8 cellular contexts compared by ENCODE assay signal in the genomic region with DNA sequence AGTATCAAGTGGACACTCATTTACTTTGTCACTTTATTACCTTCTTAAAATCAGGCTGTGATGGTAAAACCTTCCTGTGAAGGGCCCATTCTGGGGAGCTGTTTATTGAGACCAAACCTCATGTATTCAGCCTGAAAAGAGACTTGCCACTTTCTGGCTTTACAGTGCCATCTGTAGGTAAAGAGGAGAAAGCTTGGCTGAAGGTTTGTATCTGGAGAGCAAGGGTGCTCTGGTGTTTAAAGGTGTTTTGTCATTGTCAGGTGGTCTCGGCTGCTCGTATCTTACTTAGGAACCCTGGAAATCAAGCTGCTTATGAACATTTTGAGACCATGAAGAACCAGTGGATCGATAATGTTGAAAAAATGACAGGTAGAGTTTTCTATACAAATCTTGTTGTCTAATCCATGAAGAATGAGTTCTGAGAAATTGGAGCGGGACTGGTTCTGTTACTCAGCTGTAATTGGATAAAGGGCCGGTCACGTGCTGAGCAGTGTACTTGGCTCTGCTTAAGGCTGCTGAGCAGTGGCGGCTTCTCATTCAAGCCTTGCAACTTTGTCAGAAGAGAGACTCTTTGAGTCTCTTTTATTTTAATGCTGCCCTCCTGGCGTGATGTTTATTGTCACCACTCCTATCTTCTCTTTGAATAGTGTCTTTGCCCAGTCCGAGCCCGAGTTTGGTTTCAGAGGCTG. TPM values are rescaled to one million over a fixed set of nuclear protein-coding genes. Genes with fewer than 3 reads are reported as not detected.
DNase-seq lines count a peak whose midpoint lies in the region; ATAC-seq and TF ChIP-seq lines count a peak whose summit lies in the region.

No MANE protein-coding gene starts in this region.

- POLR2A ChIA-PET in WTC11 (lab: Charles Lee), result no interaction called here

- H3K27ac Mint-ChIP-seq in WTC11, result peak overlapping the region; percentile 71; the same call in 1 of the 2 replicates

- peaks cover 98% of the 10 kb centered on the region for H3K36me3 ChIP-seq in lower lobe of right lung

- H3K27ac ChIP-seq in lower lobe of right lung, result no peak overlapping the region

- no peak overlapping the region for H3K4me3 ChIP-seq in lower lobe of right lung

- no peak overlapping the region for H3K4me3 Mint-ChIP-seq in WTC11

- TF ChIP-seq CTCF in WTC11 (IDR thresholded peaks at IDR 0.05) (no peak), lower lobe of right lung (IDR thresholded peaks at IDR 0.05) (peak; percentile 13)

- no peaks in the 10 kb centered on the region for H3K4me1 ChIP-seq in lower lobe of right lung

- H3K9me3 Mint-ChIP-seq in WTC11, result no peaks in the 10 kb centered on the region

- no peaks in the 10 kb centered on the region for H3K4me1 Mint-ChIP-seq in WTC11

- H3K36me3 Mint-ChIP-seq in WTC11, result peaks cover 88% of the 10 kb centered on the region

- H3K27me3 Mint-ChIP-seq in WTC11 (ENCODE audit: low read depth), result no peaks in the 10 kb centered on the region

- peak; percentile 67 for DNase-seq in DMS53 (lab: John Stamatoyannopoulos, UW)
- DNase-seq in HT-29 (ENCODE audit: low spot score), result peak; percentile 36
- DNase-seq in WTC11 (ENCODE audit: low spot score), result no peak
- no peak for DNase-seq in lower lobe of right lung
- no peak for DNase-seq in activated effector memory CD4-positive, alpha-beta T cell treated with anti-CD3 and anti-CD28 coated beads, Interleukin-2, amount 50 U/mL, for 16 hours
- no peak for DNase-seq in left colon
- no peak for DNase-seq in stimulated activated CD4-positive, alpha-beta T cell treated with anti-CD3 and anti-CD28 coated beads, Interleukin-4, amount 100 ng/mL, for 1 hour

- ATAC-seq in WTC11 (peak; percentile 81), lower lobe of right lung (no peak), left colon (no peak), GM21515 (IDR thresholded peaks at IDR 0.05; ENCODE audit: unreplicated experiment) (no peak)

- no peaks in the 10 kb centered on the region for H3K9me3 ChIP-seq in lower lobe of right lung

- intact Hi-C loops in lower lobe of right lung (cut with DNase I) (no loop called here), left colon (cut with DNase I, micrococcal nuclease) (no loop called here)

- CTCF ChIA-PET in WTC11 (lab: Charles Lee), result interaction anchor here (0.6 to 2.8 kb wide), 16 partner anchors 8 to 284 kb away, joined by 3 to 16 read pairs (median 4); no protein-coding TSS in a partner anchor

- no peaks in the 10 kb centered on the region for H3K27me3 ChIP-seq in lower lobe of right lung (ENCODE audit: low read depth)

TF ChIP-seq in WTC11, 78 proteins besides CTCF, POLR2A, EP300 and RAD21:
- TF ChIP-seq SMAD4 (CRISPR knock-in tag; IDR thresholded peaks at IDR 0.05) (no peak), MYBL2 (CRISPR knock-in tag; IDR thresholded peaks at IDR 0.05) (no peak), EMX1 (CRISPR knock-in tag; IDR thresholded peaks at IDR 0.05) (no peak), ZNF263 (CRISPR knock-in tag; IDR thresholded peaks at IDR 0.05; ENCODE audit: low read depth) (no peak), TCF7 (CRISPR knock-in tag; IDR thresholded peaks at IDR 0.05; ENCODE audit: low read depth) (no peak), ZNF281 (CRISPR knock-in tag; IDR thresholded peaks at IDR 0.05) (no peak), USF1 (CRISPR knock-in tag; IDR thresholded peaks at IDR 0.05) (no peak), JAZF1 (CRISPR knock-in tag; IDR thresholded peaks at IDR 0.05) (no peak), NR1H2 (CRISPR knock-in tag; IDR thresholded peaks at IDR 0.05) (no peak), KAT7 (CRISPR knock-in tag; IDR thresholded peaks at IDR 0.05; ENCODE audit: borderline replicate concordance) (no peak), TEAD4 (CRISPR knock-in tag; IDR thresholded peaks at IDR 0.05) (no peak), ERG (CRISPR knock-in tag; IDR thresholded peaks at IDR 0.05) (no peak), NR2C2 (CRISPR knock-in tag; IDR thresholded peaks at IDR 0.05) (no peak), ZNF396 (CRISPR knock-in tag; IDR thresholded peaks at IDR 0.05; ENCODE audit: borderline replicate concordance) (no peak)
- TF ChIP-seq, protein P1, sequence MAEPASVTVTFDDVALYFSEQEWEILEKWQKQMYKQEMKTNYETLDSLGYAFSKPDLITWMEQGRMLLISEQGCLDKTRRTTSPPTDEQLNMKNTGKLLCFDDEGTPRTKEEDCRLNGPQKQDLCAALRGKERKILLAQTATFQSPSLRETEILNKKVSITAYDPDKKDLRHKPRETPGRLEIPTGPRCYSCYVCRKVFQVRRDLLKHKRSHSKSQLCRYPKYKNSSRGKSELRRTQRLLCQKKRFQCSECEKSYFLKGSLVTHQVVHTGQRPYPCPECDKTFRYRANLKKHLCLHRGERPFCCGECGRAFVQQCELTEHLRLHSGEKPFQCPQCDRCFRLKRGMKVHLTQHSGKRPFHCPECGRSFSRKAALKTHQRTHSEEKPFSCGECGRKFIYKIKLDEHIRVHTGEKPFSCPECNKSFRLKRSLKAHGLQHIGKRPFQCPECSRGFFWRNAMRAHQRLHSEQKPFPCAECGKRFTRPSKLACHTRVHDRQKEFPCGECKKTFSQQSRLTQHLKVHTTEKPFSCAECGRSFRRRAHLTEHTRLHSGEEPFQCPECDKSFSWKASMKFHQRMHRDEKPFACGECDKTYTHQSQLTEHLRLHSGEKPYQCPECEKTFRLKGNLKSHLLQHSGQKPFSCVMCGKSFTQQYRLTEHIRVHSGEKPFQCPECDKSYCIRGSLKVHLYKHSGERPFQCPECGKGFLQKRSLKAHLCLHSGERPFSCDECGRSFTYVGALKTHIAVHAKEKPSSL (CRISPR knock-in tag; conservative IDR thresholded peaks at IDR 0.05), result no peak
- TF ChIP-seq, protein P2, sequence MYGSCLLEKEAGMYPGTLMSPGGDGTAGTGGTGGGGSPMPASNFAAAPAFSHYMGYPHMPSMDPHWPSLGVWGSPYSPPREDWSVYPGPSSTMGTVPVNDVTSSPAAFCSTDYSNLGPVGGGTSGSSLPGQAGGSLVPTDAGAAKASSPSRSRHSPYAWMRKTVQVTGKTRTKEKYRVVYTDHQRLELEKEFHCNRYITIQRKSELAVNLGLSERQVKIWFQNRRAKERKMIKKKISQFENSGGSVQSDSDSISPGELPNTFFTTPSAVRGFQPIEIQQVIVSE (CRISPR knock-in tag; IDR thresholded peaks at IDR 0.05; ENCODE audit: borderline replicate concordance), result no peak

RNA-seq across cellular contexts. Expression of gene AP3M1, which starts 46.9 kb away (rescaled TPM):
- total RNA-seq in HT-29 (2014; rRNA removed; shearing (Covaris generic)), result 16.2 and 18.9 TPM in 2 replicates
- total RNA-seq in WTC11 (2021), result 33.7 to 37.3 TPM (median 36.5 TPM) in 3 replicates
- 33.7 TPM for total RNA-seq in lower lobe of right lung
- 10 to 100 TPM; 28.3 to 31.2 TPM for total RNA-seq in left colon

RNA-seq across cellular contexts. Expression of gene ADK, which starts 47.3 kb away (rescaled TPM):
- 17.1 and 20.1 TPM in 2 replicates for total RNA-seq in HT-29 (2014; rRNA removed; shearing (Covaris generic))
- 30.2 to 32.7 TPM (median 32.5 TPM) in 3 replicates for total RNA-seq in WTC11 (2021)
- total RNA-seq in lower lobe of right lung, result 40.2 TPM
- total RNA-seq in left colon, result 10 to 100 TPM; 16.2 to 16.4 TPM

Comparison
In these comparisons a context has a peak if more than half of its experiments do, and no peak if none do; other contexts are left out.
1. DNase-seq: peak in DMS53 (single experiment) and HT-29 (single experiment); none in WTC11 (single experiment), lower lobe of right lung (single experiment), activated effector memory CD4-positive, alpha-beta T cell treated with anti-CD3 and anti-CD28 coated beads, Interleukin-2, amount 50 U/mL, for 16 hours (single experiment), left colon (0 of 2) and stimulated activated CD4-positive, alpha-beta T cell treated with anti-CD3 and anti-CD28 coated beads, Interleukin-4, amount 100 ng/mL, for 1 hour (single experiment).